27 cellular contexts compared by ENCODE assay signal in the genomic region with DNA sequence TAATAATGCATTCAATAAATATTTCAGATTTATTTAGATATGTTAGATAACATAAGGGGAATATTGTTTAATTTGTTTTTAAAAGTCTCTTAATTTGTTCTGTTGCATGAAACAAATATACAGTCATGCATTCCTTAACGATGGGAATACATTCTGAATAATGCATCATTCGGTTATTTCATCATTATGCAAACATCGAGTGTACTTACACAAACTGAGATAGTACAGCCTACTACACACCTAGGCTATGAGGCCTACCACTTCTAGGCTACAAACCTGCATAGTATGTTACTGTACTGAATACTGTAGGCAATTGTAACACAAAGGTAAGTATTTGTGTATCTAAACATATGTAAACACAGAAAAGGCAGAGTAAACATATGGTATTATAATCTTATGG.
DNase-seq lines count a peak whose midpoint lies in the region; ATAC-seq, FAIRE-seq and TF ChIP-seq lines count a peak whose summit lies in the region.
"Had no signal": no experiment of that assay in that cellular context is flagged by ENCODE, and none has a peak within 500 bp of the region (broad histone marks: within the 10 kb centered on the region; RNA-seq: fewer than 3 reads in every experiment).

No MANE protein-coding gene starts in this region.

- no peaks in the 10 kb centered on the region for H3K9me3 Mint-ChIP-seq in osteocyte (ENCODE audit: unreplicated experiment)

- H3K9me2 ChIP-seq in GM23248 (ENCODE audit: insufficient read depth) = no peaks in the 10 kb centered on the region

- in situ Hi-C loops in GM23248 (cut with MboI) = no loop called here

- no peaks in the 10 kb centered on the region for H3K27me3 ChIP-seq in GM23248 (replicated peaks; ENCODE audit: insufficient read depth)
- H3K27me3 ChIP-seq: left lung, neutrophil had no signal

- H3K9ac ChIP-seq in GM23248 = no peak overlapping the region

- WGBS in GM23248 (ENCODE audit: low coverage in 1 of 2, low lambda C conversion rate in 2 of 2, missing lambda C conversion rate in 2 of 2), 2 experiments = 20 to 22% methylated on average over 3 of the region's 3 CpGs

- H3K36me3 ChIP-seq in GM23248 (ENCODE audit: low read depth) = no peaks in the 10 kb centered on the region
- H3K36me3 ChIP-seq: left lung, neutrophil, thoracic aorta had no signal

- H3K4me3 Mint-ChIP-seq in osteocyte (ENCODE audit: unreplicated experiment) = no peak overlapping the region
- H3K4me3 Mint-ChIP-seq: activated CD4-positive, alpha-beta T cell treated with anti-CD3 and anti-CD28 coated beads, Interleukin-2, amount 10 ng/mL, durations not matched to agents 7 days and 5 days; activated T-cell treated with anti-CD3 and anti-CD28 coated beads, Interleukin-2, amount 50 U/mL, for 24 hours; B cell; CD8-positive, alpha-beta T cell; IgD-negative memory B cell; naive B cell; stimulated activated naive CD8-positive, alpha-beta T cell treated with anti-CD3 and anti-CD28 coated beads, Interleukin-15, Interleukin-2, amounts not matched to agents 100 ng/mL and 50 ng/mL, for 24 hours; WTC11 had no signal

- no peak overlapping the region for H3K27ac ChIP-seq in GM23248
- H3K27ac ChIP-seq: left lung, neutrophil, PC-9, thoracic aorta had no signal

- H3K27me3 Mint-ChIP-seq in osteocyte (ENCODE audit: unreplicated experiment) = no peaks in the 10 kb centered on the region
- H3K27me3 Mint-ChIP-seq: activated CD4-positive, alpha-beta T cell treated with anti-CD3 and anti-CD28 coated beads, Interleukin-2, amount 10 ng/mL, durations not matched to agents 7 days and 5 days; activated T-cell treated with anti-CD3 and anti-CD28 coated beads, Interleukin-2, amount 50 U/mL, for 24 hours; B cell; IgD-negative memory B cell; naive B cell; stimulated activated naive CD8-positive, alpha-beta T cell treated with anti-CD3 and anti-CD28 coated beads, Interleukin-15, Interleukin-2, amounts not matched to agents 100 ng/mL and 50 ng/mL, for 24 hours had no signal

- H3K4me1 Mint-ChIP-seq in osteocyte (ENCODE audit: unreplicated experiment) = peaks cover 43% of the 10 kb centered on the region
- H3K4me1 Mint-ChIP-seq: activated CD4-positive, alpha-beta T cell treated with anti-CD3 and anti-CD28 coated beads, Interleukin-2, amount 10 ng/mL, durations not matched to agents 7 days and 5 days; B cell; IgD-negative memory B cell; naive B cell had no signal

- H4K20me1 ChIP-seq in GM23248 (ENCODE audit: insufficient read depth) = no peaks in the 10 kb centered on the region

- no peaks in the 10 kb centered on the region for H3K4me1 ChIP-seq in GM23248 (ENCODE audit: insufficient read depth)
- H3K4me1 ChIP-seq: left lung had no signal

- no peaks in the 10 kb centered on the region for H3K79me2 ChIP-seq in GM23248 (ENCODE audit: insufficient read depth)

- intact Hi-C loops in left ventricle myocardium superior (cut with micrococcal nuclease) = no loop called here

- FAIRE-seq in D721Med (lab: Jason Lieb, UNC) = peak; percentile 61
- FAIRE-seq: GM19239 had no signal

- H3K4me3 ChIP-seq in GM23248 = no peak overlapping the region
- H3K4me3 ChIP-seq: left lung, PC-9, thoracic aorta had no signal

- H3K27ac Mint-ChIP-seq in osteocyte (ENCODE audit: unreplicated experiment) = no peak overlapping the region
- H3K27ac Mint-ChIP-seq: activated CD4-positive, alpha-beta T cell treated with anti-CD3 and anti-CD28 coated beads, Interleukin-2, amount 10 ng/mL, durations not matched to agents 7 days and 5 days; activated T-cell treated with anti-CD3 and anti-CD28 coated beads, Interleukin-2, amount 50 U/mL, for 24 hours; B cell; CD8-positive, alpha-beta T cell; IgD-negative memory B cell; naive B cell; stimulated activated naive CD8-positive, alpha-beta T cell treated with anti-CD3 and anti-CD28 coated beads, Interleukin-15, Interleukin-2, amounts not matched to agents 100 ng/mL and 50 ng/mL, for 24 hours; WTC11 had no signal

- no peaks in the 10 kb centered on the region for H3F3A ChIP-seq in GM23248 (ENCODE audit: insufficient read depth)

- H2AFZ ChIP-seq in GM23248 = no peak overlapping the region
- H2AFZ ChIP-seq: PC-9 had no signal

- no peak for TF ChIP-seq CTCF in D721Med (IDR thresholded peaks at IDR 0.05; ENCODE audit: insufficient read depth, missing control alignments)
- TF ChIP-seq CTCF in osteocyte (IDR thresholded peaks at IDR 0.05) = no peak

- DNase-seq in D721Med (ENCODE audit: insufficient read length, low spot score) = no peak
- peak; percentile 64 for DNase-seq in NCI-H146 (lab: John Stamatoyannopoulos, UW)
- peak; percentile 89 for DNase-seq in NCI-H69 (lab: John Stamatoyannopoulos, UW)
- DNase-seq in SHP77 (lab: John Stamatoyannopoulos, UW) = peak; percentile 62 to 67
- DNase-seq in left ventricle myocardium superior = no peak
- no peak for DNase-seq in stimulated activated CD4-positive, alpha-beta T cell treated with anti-CD3 and anti-CD28 coated beads, Interleukin-15, amount 100 ng/mL, for 24 hours
- DNase-seq in GM23248 = no peak
- DNase-seq in osteocyte (ENCODE audit: extremely low spot score, unreplicated experiment) = no peak
- DNase-seq: activated CD4-positive, alpha-beta T cell treated with anti-CD3 and anti-CD28 coated beads, Interleukin-2, amount 10 ng/mL, durations not matched to agents 7 days and 5 days; activated gamma-delta T cell treated with Interleukin-2 at 50 U/mL for 16 hours; activated T-cell treated with anti-CD3 and anti-CD28 coated beads, Interleukin-2, amount 50 U/mL, for 24 hours; CD8-positive, alpha-beta T cell; cerebellar nuclear complex; DMS79 treated with DMSO at 0.1 percent for 48 hours; GF-D8; left lung; naive B cell; NCI-H2171 treated with DMSO at 0.1 percent for 48 hours; PC-9; T1000 had no signal

- H3K36me3 Mint-ChIP-seq in osteocyte (ENCODE audit: unreplicated experiment) = peaks cover 37% of the 10 kb centered on the region
- H3K36me3 Mint-ChIP-seq: CD8-positive, alpha-beta T cell; IgD-negative memory B cell; naive B cell; WTC11 had no signal

- no peak overlapping the region for H3K4me2 ChIP-seq in GM23248 (ENCODE audit: unreplicated experiment)
- H3K4me2 ChIP-seq: PC-9 had no signal

- no peak for ATAC-seq in left ventricle myocardium superior
- ATAC-seq: CD8-positive, alpha-beta T cell; left lung; WTC11 had no signal

- peaks cover 7% of the 10 kb centered on the region for H3K9me3 ChIP-seq in GM23248 (ENCODE audit: low read depth)
- H3K9me3 ChIP-seq: neutrophil, thoracic aorta had no signal

Comparison
In these comparisons a context has a peak if more than half of its experiments do, and no peak if none do; other contexts are left out.
1. DNase-seq: peak in NCI-H146 (single experiment), NCI-H69 (single experiment) and SHP77 (2 of 2); none in D721Med (single experiment), left ventricle myocardium superior (single experiment), stimulated activated CD4-positive, alpha-beta T cell treated with anti-CD3 and anti-CD28 coated beads, Interleukin-15, amount 100 ng/mL, for 24 hours (single experiment), GM23248 (single experiment) and osteocyte (single experiment).